8 cellular contexts compared by ENCODE assay signal in genomic region chr1:91282695-91283420, GRCh38.
A peak's percentile ranks its signal among the peaks of the same experiment; 100 is the strongest.
DNase-seq lines count a peak whose midpoint lies in the region; ATAC-seq and TF ChIP-seq lines count a peak whose summit lies in the region.

No MANE protein-coding gene starts in this region.

- H3K4me3 Mint-ChIP-seq in naive B cell: peak overlapping the region in 1 of 8 donors; percentile 17

- no peaks in the 10 kb centered on the region for H3K36me3 ChIP-seq in subcutaneous abdominal adipose tissue (ENCODE audit: control insufficient read depth in 5 of 5, insufficient read depth in 5 of 5, low read length in 5 of 5)

- H3K4me3 ChIP-seq in subcutaneous abdominal adipose tissue (ENCODE audit: low read depth in 1 of 5, low read length in 5 of 5): peak overlapping the region in 4 of 5 donors; percentile 34 to 53 (median 51)

- no peaks in the 10 kb centered on the region for H3K36me3 Mint-ChIP-seq in naive B cell

- TF ChIP-seq POLR2A in erythroblast (IDR thresholded peaks at IDR 0.05; ENCODE audit: low read length): no peak

- H3K9ac ChIP-seq in subcutaneous abdominal adipose tissue (ENCODE audit: low read length in 5 of 5): peak overlapping the region in 2 of 5 donors; percentile 14 to 49

- H3K4me1 ChIP-seq in subcutaneous abdominal adipose tissue (ENCODE audit: control insufficient read depth in 5 of 5, insufficient read depth in 5 of 5, low read length in 5 of 5): peaks cover 0 to 4% (median 3%) of the 10 kb centered on the region in 5 donors

- ATAC-seq in HG02885 (IDR thresholded peaks at IDR 0.05; ENCODE audit: poor library complexity, unreplicated experiment) (peak; percentile 81), naive B cell (ENCODE audit: low read depth in 2 of 2) (no peak)

- H3K27ac Mint-ChIP-seq in naive B cell: peak overlapping the region in 1 of 6 donors; percentile 14

- H3K27me3 Mint-ChIP-seq in naive B cell: peaks cover 0 to 8% (median 5%) of the 10 kb centered on the region in 3 donors

- no peaks in the 10 kb centered on the region for H3K9me3 ChIP-seq in subcutaneous abdominal adipose tissue (ENCODE audit: control insufficient read depth in 5 of 5, low read length in 5 of 5)

- H3K27me3 ChIP-seq in subcutaneous abdominal adipose tissue (ENCODE audit: control insufficient read depth in 5 of 5, insufficient read depth in 4 of 5, low read length in 5 of 5): no peaks in the 10 kb centered on the region

- no peak overlapping the region for H3K27ac ChIP-seq in subcutaneous abdominal adipose tissue (ENCODE audit: low read depth, low read length)

- DNase-seq in NK-92 treated with Interleukin-12 subunit alpha and Interleukin-12 subunit beta, amount 100 ng/mL, for 24 hours (lab: John Stamatoyannopoulos, UW): peak; percentile 3
- no peak for DNase-seq in NK-92 (lab: John Stamatoyannopoulos, UW; ENCODE audit: unreplicated experiment)
- DNase-seq in NCI-H460 (ENCODE audit: extremely low read depth, low read depth): peak; percentile 73
- DNase-seq in activated CD4-positive, alpha-beta T cell treated with anti-CD3 and anti-CD28 coated beads, Interleukin-2, amount 50 U/mL, for 48 hours: peak; percentile 29 to 50
- peak; percentile 69 to 83 for DNase-seq in erythroblast (lab: John Stamatoyannopoulos, UW)
- DNase-seq in naive B cell: peak; percentile 15

- H3K4me1 Mint-ChIP-seq in naive B cell: no peaks in the 10 kb centered on the region

- H3K9me3 Mint-ChIP-seq in naive B cell: no peaks in the 10 kb centered on the region
